18 cellular contexts compared by ENCODE assay signal in the genomic region with DNA sequence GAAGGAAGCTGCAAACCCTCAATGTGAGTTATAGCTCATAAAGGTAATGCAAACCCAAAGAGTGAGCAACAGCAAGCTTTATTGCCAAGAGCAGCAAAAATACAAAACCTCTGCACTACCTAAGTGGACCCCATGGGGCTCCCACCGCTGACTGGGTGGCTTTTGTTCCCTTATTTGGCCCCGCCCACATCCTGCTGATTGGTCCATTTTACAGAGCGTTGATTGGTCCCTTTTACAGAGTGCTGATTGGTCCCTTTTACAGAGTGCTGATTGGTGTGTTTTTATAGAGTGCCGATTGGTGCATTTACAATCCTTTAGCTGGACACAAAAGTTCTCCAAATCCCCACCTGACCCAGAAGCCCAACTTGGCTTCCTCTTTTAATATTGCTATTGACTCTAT.
A peak's percentile ranks its signal among the peaks of the same experiment; 100 is the strongest.
DNase-seq lines count a peak whose midpoint lies in the region; ATAC-seq and TF ChIP-seq lines count a peak whose summit lies in the region.
"Had no signal": no experiment of that assay in that cellular context is flagged by ENCODE, and none has a peak within 500 bp of the region (broad histone marks: within the 10 kb centered on the region; RNA-seq: fewer than 3 reads in every experiment).

No MANE protein-coding gene starts in this region.

- no peaks in the 10 kb centered on the region for H3K4me1 Mint-ChIP-seq in activated CD8-positive, alpha-beta T cell treated with anti-CD3 and anti-CD28 coated beads for 36 hours (ENCODE audit: low read depth)
- no peaks in the 10 kb centered on the region for H3K4me1 Mint-ChIP-seq in activated CD8-positive, alpha-beta T cell treated with anti-CD3 and anti-CD28 coated beads, Interleukin-2, amount 10 ng/mL, durations not matched to agents 7 days and 5 days (ENCODE audit: low read depth)
- peaks cover 7% of the 10 kb centered on the region for H3K4me1 Mint-ChIP-seq in endothelial cell (ENCODE audit: unreplicated experiment)
- H3K4me1 Mint-ChIP-seq: CD4-positive, alpha-beta memory T cell; IgD-negative memory B cell had no signal

- CTCF ChIA-PET in activated CD8-positive, alpha-beta T cell treated with anti-CD3 and anti-CD28 coated beads for 36 hours (lab: Charles Lee), result no interaction called here
- CTCF ChIA-PET in activated CD8-positive, alpha-beta T cell treated with anti-CD3 and anti-CD28 coated beads, Interleukin-2, amount 10 ng/mL, durations not matched to agents 7 days and 5 days (lab: Charles Lee), result no interaction called here
- CTCF ChIA-PET in OCI-LY7 (lab: Charles Lee; ENCODE audit: unreplicated experiment), result no interaction called here

- TF ChIP-seq CTCF in activated CD8-positive, alpha-beta T cell treated with anti-CD3 and anti-CD28 coated beads for 36 hours (IDR thresholded peaks at IDR 0.05), result no peak
- no peak for TF ChIP-seq CTCF in OCI-LY7 (conservative IDR thresholded peaks at IDR 0.05; ENCODE audit: low read length)
- TF ChIP-seq CTCF in endothelial cell (IDR thresholded peaks at IDR 0.05; ENCODE audit: unreplicated experiment), result peak; percentile 14
- no peak for TF ChIP-seq CTCF in BE2C (IDR thresholded peaks at IDR 0.05; ENCODE audit: low read depth, low read length)

- H3K9me2 ChIP-seq in OCI-LY7 (ENCODE audit: insufficient read depth, low read length), result no peaks in the 10 kb centered on the region

- H3K36me3 ChIP-seq in OCI-LY7 (ENCODE audit: insufficient read depth, low read length) (no peaks in the 10 kb centered on the region), BE2C (no peaks in the 10 kb centered on the region)
- H3K36me3 ChIP-seq: BLaER1, SJSA1 had no signal

- no TSS peak for BruUV-seq in OCI-LY7 (replicated peaks; lab: Mats Ljungman, UMichigan)

- no peaks in the 10 kb centered on the region for H3K36me3 Mint-ChIP-seq in activated CD8-positive, alpha-beta T cell treated with anti-CD3 and anti-CD28 coated beads for 36 hours (ENCODE audit: low read depth)
- no peaks in the 10 kb centered on the region for H3K36me3 Mint-ChIP-seq in activated CD8-positive, alpha-beta T cell treated with anti-CD3 and anti-CD28 coated beads, Interleukin-2, amount 10 ng/mL, durations not matched to agents 7 days and 5 days (ENCODE audit: low read depth)
- H3K36me3 Mint-ChIP-seq in endothelial cell (ENCODE audit: low read depth, unreplicated experiment), result no peaks in the 10 kb centered on the region
- H3K36me3 Mint-ChIP-seq: CD4-positive, alpha-beta memory T cell had no signal

- peak; percentile 25 for DNase-seq in activated CD8-positive, alpha-beta T cell treated with anti-CD3 and anti-CD28 coated beads for 36 hours
- no peak for DNase-seq in activated CD8-positive, alpha-beta T cell treated with anti-CD3 and anti-CD28 coated beads, Interleukin-2, amount 10 ng/mL, durations not matched to agents 7 days and 5 days
- peak; percentile 5 for DNase-seq in OCI-LY7 (ENCODE audit: low spot score)
- DNase-seq in endothelial cell (ENCODE audit: low spot score), result no peak
- no peak for DNase-seq in BE2C
- DNase-seq: Calu3; CD4-positive, alpha-beta memory T cell; H7; NCI-H1417; NCI-H187 treated with DMSO at 0.1 percent for 48 hours; NCI-H2227 treated with DMSO at 0.1 percent for 48 hours; NCI-H524; NCI-H82 had no signal

- POLR2A ChIA-PET in activated CD8-positive, alpha-beta T cell treated with anti-CD3 and anti-CD28 coated beads for 36 hours (lab: Charles Lee), result interaction anchor here (0.6 kb wide), 1 partner anchor 268 kb away, joined by 3 read pairs; no protein-coding TSS in a partner anchor
- POLR2A ChIA-PET in activated CD8-positive, alpha-beta T cell treated with anti-CD3 and anti-CD28 coated beads, Interleukin-2, amount 10 ng/mL, durations not matched to agents 7 days and 5 days (lab: Charles Lee), result no interaction called here
- POLR2A ChIA-PET in OCI-LY7 (lab: Charles Lee), result no interaction called here

- no peaks in the 10 kb centered on the region for H4K20me1 ChIP-seq in OCI-LY7 (ENCODE audit: insufficient read depth, low read length)
- H4K20me1 ChIP-seq: BLaER1 had no signal

- H3K4me2 ChIP-seq in OCI-LY7 (ENCODE audit: low read length), result no peak overlapping the region
- H3K4me2 ChIP-seq: BLaER1 had no signal

- H3K27me3 Mint-ChIP-seq in activated CD8-positive, alpha-beta T cell treated with anti-CD3 and anti-CD28 coated beads for 36 hours, result peaks cover 7% of the 10 kb centered on the region
- peaks cover 2% of the 10 kb centered on the region for H3K27me3 Mint-ChIP-seq in activated CD8-positive, alpha-beta T cell treated with anti-CD3 and anti-CD28 coated beads, Interleukin-2, amount 10 ng/mL, durations not matched to agents 7 days and 5 days (ENCODE audit: low read depth)
- peaks cover 1% of the 10 kb centered on the region for H3K27me3 Mint-ChIP-seq in endothelial cell (ENCODE audit: unreplicated experiment)
- H3K27me3 Mint-ChIP-seq: IgD-negative memory B cell had no signal

- H3K4me1 ChIP-seq in OCI-LY7 (ENCODE audit: insufficient read depth, low read length, poor library complexity, severe bottlenecking) (no peaks in the 10 kb centered on the region), BE2C (no peaks in the 10 kb centered on the region)
- H3K4me1 ChIP-seq: SJSA1 had no signal

- no peaks in the 10 kb centered on the region for H3K27me3 ChIP-seq in BE2C
- H3K27me3 ChIP-seq: BLaER1, SJSA1 had no signal

- ATAC-seq in activated CD8-positive, alpha-beta T cell treated with anti-CD3 and anti-CD28 coated beads for 36 hours, result no peak
- ATAC-seq in activated CD8-positive, alpha-beta T cell treated with anti-CD3 and anti-CD28 coated beads, Interleukin-2, amount 10 ng/mL, durations not matched to agents 7 days and 5 days, result no peak
- ATAC-seq in GM18907 (IDR thresholded peaks at IDR 0.05; ENCODE audit: unreplicated experiment), result no peak
- no peak for ATAC-seq in GM21737 (IDR thresholded peaks at IDR 0.05; ENCODE audit: unreplicated experiment)

- H3K27ac Mint-ChIP-seq in activated CD8-positive, alpha-beta T cell treated with anti-CD3 and anti-CD28 coated beads for 36 hours, result no peak overlapping the region
- H3K27ac Mint-ChIP-seq in activated CD8-positive, alpha-beta T cell treated with anti-CD3 and anti-CD28 coated beads, Interleukin-2, amount 10 ng/mL, durations not matched to agents 7 days and 5 days, result no peak overlapping the region
- no peak overlapping the region for H3K27ac Mint-ChIP-seq in endothelial cell (ENCODE audit: unreplicated experiment)
- H3K27ac Mint-ChIP-seq: CD4-positive, alpha-beta memory T cell; IgD-negative memory B cell had no signal

- H3K27ac ChIP-seq in OCI-LY7 (ENCODE audit: low read depth, low read length, poor library complexity, severe bottlenecking), result no peak overlapping the region
- H3K27ac ChIP-seq: BLaER1, SJSA1 had no signal

- H3K9me3 ChIP-seq in OCI-LY7 (ENCODE audit: low read length), result peaks cover 8% of the 10 kb centered on the region; the same call in 1 of the 2 replicates
- no peaks in the 10 kb centered on the region for H3K9me3 ChIP-seq in BE2C
- H3K9me3 ChIP-seq: SJSA1 had no signal

- no peaks in the 10 kb centered on the region for H3K9me3 Mint-ChIP-seq in activated CD8-positive, alpha-beta T cell treated with anti-CD3 and anti-CD28 coated beads for 36 hours
- no peaks in the 10 kb centered on the region for H3K9me3 Mint-ChIP-seq in activated CD8-positive, alpha-beta T cell treated with anti-CD3 and anti-CD28 coated beads, Interleukin-2, amount 10 ng/mL, durations not matched to agents 7 days and 5 days (ENCODE audit: insufficient read depth)
- no peaks in the 10 kb centered on the region for H3K9me3 Mint-ChIP-seq in endothelial cell (ENCODE audit: unreplicated experiment)

- intact Hi-C loops in activated CD8-positive, alpha-beta T cell treated with anti-CD3 and anti-CD28 coated beads for 36 hours (cut with micrococcal nuclease), result no loop called here
- intact Hi-C loops in OCI-LY7 (cut with micrococcal nuclease; ENCODE audit: unreplicated experiment), result no loop called here

- H3K4me3 ChIP-seq in OCI-LY7 (ENCODE audit: low read depth, low read length, poor library complexity, severe bottlenecking), result no peak overlapping the region
- H3K4me3 ChIP-seq in BE2C (ENCODE audit: low read depth, low read length), result no peak overlapping the region
- H3K4me3 ChIP-seq: BLaER1, SJSA1 had no signal

- H2AFZ ChIP-seq in OCI-LY7 (ENCODE audit: low read length), result no peak overlapping the region

- no peak overlapping the region for H3K4me3 Mint-ChIP-seq in activated CD8-positive, alpha-beta T cell treated with anti-CD3 and anti-CD28 coated beads for 36 hours
- H3K4me3 Mint-ChIP-seq in activated CD8-positive, alpha-beta T cell treated with anti-CD3 and anti-CD28 coated beads, Interleukin-2, amount 10 ng/mL, durations not matched to agents 7 days and 5 days, result no peak overlapping the region
- H3K4me3 Mint-ChIP-seq in endothelial cell (ENCODE audit: unreplicated experiment), result no peak overlapping the region
- H3K4me3 Mint-ChIP-seq: CD4-positive, alpha-beta memory T cell had no signal

- H3K79me2 ChIP-seq in OCI-LY7 (ENCODE audit: insufficient read depth, low read depth, low read length), result no peaks in the 10 kb centered on the region

Comparison
In these comparisons a context has a peak if more than half of its experiments do, and no peak if none do; other contexts are left out.
1. DNase-seq: peak in activated CD8-positive, alpha-beta T cell treated with anti-CD3 and anti-CD28 coated beads for 36 hours (single experiment) and OCI-LY7 (single experiment); none in activated CD8-positive, alpha-beta T cell treated with anti-CD3 and anti-CD28 coated beads, Interleukin-2, amount 10 ng/mL, durations not matched to agents 7 days and 5 days (single experiment), endothelial cell (single experiment) and BE2C (single experiment).